Comparison of ENCODE assay signal across 25 cellular contexts in genomic region chr1:25932321-25932720, GRCh38.
"Had no signal": no experiment of that assay in that cellular context is flagged by ENCODE, and none has a peak within 500 bp of the region (broad histone marks: within the 10 kb centered on the region; RNA-seq: fewer than 3 reads in every experiment).

No MANE protein-coding gene starts in this region.

- ATAC-seq: activated CD8-positive, alpha-beta T cell treated with anti-CD3 and anti-CD28 coated beads for 36 hours; activated naive CD8-positive, alpha-beta T cell treated with anti-CD3 and anti-CD28 coated beads, Interleukin-2, amount 50 U/mL, for 24 hours; activated T-cell treated with anti-CD3 and anti-CD28 coated beads, Interleukin-2, amount 50 U/mL, for 4 hours; activated T-helper 17 cell treated with anti-CD3 and anti-CD28 coated beads, Interleukin-2, amount 50 U/mL, for 72 hours; naive thymus-derived CD4-positive, alpha-beta T cell; stimulated activated effector memory CD8-positive, alpha-beta T cell treated with anti-CD3 and anti-CD28 coated beads, Interleukin-12 subunit alpha, Interleukin-12 subunit beta, amount 100 ng/mL, for 72 hours; T-helper 17 cell had no signal

- H3K9me3 ChIP-seq: breast epithelium, left ventricle myocardium inferior, ovary, right lobe of liver, thyroid gland, upper lobe of right lung had no signal

- H3K36me3 ChIP-seq: breast epithelium, left ventricle myocardium inferior, ovary, right lobe of liver, thyroid gland, upper lobe of right lung had no signal

- H3K4me1 ChIP-seq: breast epithelium, right lobe of liver, thyroid gland, upper lobe of right lung had no signal

- DNase-seq: activated CD4-positive, alpha-beta T cell treated with anti-CD3 and anti-CD28 coated beads, Interleukin-2, amount 10 ng/mL, durations not matched to agents 7 days and 5 days; activated CD4-positive, CD25-positive, alpha-beta regulatory T cell treated with anti-CD3 and anti-CD28 coated beads, Interleukin-2, amount 50 U/mL, for 72 hours; activated CD8-positive, alpha-beta T cell treated with anti-CD3 and anti-CD28 coated beads for 36 hours; activated naive CD8-positive, alpha-beta T cell treated with anti-CD3 and anti-CD28 coated beads, Interleukin-2, amount 50 U/mL, for 24 hours; activated T-cell treated with anti-CD3 and anti-CD28 coated beads, Interleukin-2, amount 50 U/mL, for 4 hours; amygdala; central memory CD4-positive, alpha-beta T cell; dermis blood vessel endothelial cell; effector memory CD4-positive, alpha-beta T cell; left ventricle myocardium inferior; naive thymus-derived CD4-positive, alpha-beta T cell; ovary; right lobe of liver; stimulated activated CD4-positive, alpha-beta T cell treated with anti-CD3 and anti-CD28 coated beads, Interleukin-4, amount 100 ng/mL, for 24 hours; T-helper 17 cell; T1000; thyroid gland; upper lobe of right lung had no signal

- H3K27me3 ChIP-seq: breast epithelium, ovary, right lobe of liver, thyroid gland, upper lobe of right lung had no signal

- FAIRE-seq: colon, frontal cortex, islet of Langerhans had no signal

- H3K4me3 ChIP-seq: breast epithelium, left ventricle myocardium inferior, ovary, right lobe of liver, skin epidermis, thyroid gland, upper lobe of right lung had no signal

- H3K27ac ChIP-seq: breast epithelium, left ventricle myocardium inferior, ovary, right lobe of liver, skin epidermis, thyroid gland, upper lobe of right lung had no signal
